Comparison of ENCODE assay signal across 14 cellular contexts in the genomic region with DNA sequence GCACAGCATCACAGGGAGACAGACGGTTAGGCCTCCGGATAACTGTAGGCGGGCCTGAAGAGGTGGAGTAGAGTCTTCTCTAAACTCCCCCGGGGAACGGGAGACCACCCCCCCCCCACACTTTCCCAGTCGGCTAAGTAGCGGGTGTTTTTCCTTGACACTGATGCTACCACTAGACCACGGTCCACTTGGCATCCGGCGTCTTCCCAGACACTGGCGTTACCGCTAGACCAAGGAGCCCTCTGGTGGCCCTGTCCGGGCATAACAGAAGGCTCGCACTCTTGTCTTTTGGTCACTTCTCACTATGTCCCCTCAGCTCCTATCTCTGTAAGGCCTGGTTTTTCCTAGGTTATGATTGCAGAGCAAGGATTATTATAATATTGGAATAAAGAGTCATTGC. TPM values are rescaled to one million over a fixed set of nuclear protein-coding genes. Genes with fewer than 3 reads are reported as not detected.
DNase-seq lines count a peak whose midpoint lies in the region; ATAC-seq and TF ChIP-seq lines count a peak whose summit lies in the region.
"Had no signal": no experiment of that assay in that cellular context is flagged by ENCODE, and none has a peak within 500 bp of the region (broad histone marks: within the 10 kb centered on the region; RNA-seq: fewer than 3 reads in every experiment).

No MANE protein-coding gene starts in this region.

- no peaks in the 10 kb centered on the region for H3K27me3 ChIP-seq in brain microvascular endothelial cell (replicated peaks)
- H3K27me3 ChIP-seq: sigmoid colon had no signal

- H3K4me3 ChIP-seq in brain microvascular endothelial cell (ENCODE audit: low read depth, low read length): no peak overlapping the region
- H3K4me3 ChIP-seq: sigmoid colon had no signal

- no peak for ATAC-seq in GM21723 (IDR thresholded peaks at IDR 0.05; ENCODE audit: unreplicated experiment)

- DNase-seq in activated CD4-positive, alpha-beta T cell treated with anti-CD3 and anti-CD28 coated beads for 48 hours: peak; percentile 53
- DNase-seq in activated CD4-positive, alpha-beta T cell treated with anti-CD3 and anti-CD28 coated beads, Interleukin-2, amount 50 U/mL, for 1 hour: no peak
- DNase-seq in brain microvascular endothelial cell: peak; percentile 24
- peak; percentile 86 for DNase-seq in posterior vena cava (ENCODE audit: low spot score)
- no peak for DNase-seq in NCI-H1092 (lab: John Stamatoyannopoulos, UW)
- DNase-seq in NCI-H2171 treated with DMSO at 0.1 percent for 48 hours (lab: John Stamatoyannopoulos, UW): no peak
- DNase-seq: ACHN, activated B cell treated with CpG ODN at 0.5 μM for 24 hours, foreskin melanocyte, mesenchymal stem cell, MV-4-11, sigmoid colon had no signal

- no peak overlapping the region for H3K27ac ChIP-seq in brain microvascular endothelial cell
- H3K27ac ChIP-seq: sigmoid colon had no signal

- TF ChIP-seq CTCF in LNCAP (IDR thresholded peaks at IDR 0.05) (0 out of 2 replicates have a peak, but pooled peaks have one; percentile 15), brain microvascular endothelial cell (IDR thresholded peaks at IDR 0.05; ENCODE audit: low read depth, low read length, missing control alignments) (peak; percentile 57)

- in situ Hi-C loops in brain microvascular endothelial cell (cut with HindIII; ENCODE audit: low pct_ligation_motif_present, low sequenced_read_pairs): no loop called here

- intact Hi-C loops in posterior vena cava (cut with DNase I): loop anchor here in 1 of 2 donors (10.0 kb wide), 1 partner anchor 65 kb away; no protein-coding TSS in a partner anchor

- no peaks in the 10 kb centered on the region for H3K36me3 ChIP-seq in brain microvascular endothelial cell (replicated peaks)
- H3K36me3 ChIP-seq: sigmoid colon had no signal

RNA-seq across cellular contexts. Expression of gene NCL, which starts 25.7 kb away (rescaled TPM):
- total RNA-seq in posterior vena cava: 100 to 1,000 TPM; 341 to 448 TPM

RNA-seq across cellular contexts. Expression of gene NMUR1, which starts 40.3 kb away (rescaled TPM):
- total RNA-seq in posterior vena cava: 1 to 10 TPM; 5.3 to 7.4 TPM
- total RNA-seq: activated B cell treated with CpG ODN at 0.5 μM for 24 hours had no signal

Comparison
In these comparisons a context has a peak if more than half of its experiments do, and no peak if none do; other contexts are left out.
1. DNase-seq: peak in activated CD4-positive, alpha-beta T cell treated with anti-CD3 and anti-CD28 coated beads for 48 hours (single experiment), brain microvascular endothelial cell (single experiment) and posterior vena cava (single experiment); none in activated CD4-positive, alpha-beta T cell treated with anti-CD3 and anti-CD28 coated beads, Interleukin-2, amount 50 U/mL, for 1 hour (single experiment), NCI-H1092 (single experiment) and NCI-H2171 treated with DMSO at 0.1 percent for 48 hours (single experiment).